In genomic region chr15:35195649-35196048, GRCh38 we compare ENCODE assay signal across 22 cellular contexts.
"Had no signal": no experiment of that assay in that cellular context is flagged by ENCODE, and none has a peak within 500 bp of the region (broad histone marks: within the 10 kb centered on the region; RNA-seq: fewer than 3 reads in every experiment).

No MANE protein-coding gene starts in this region.

- H3K4me3 Mint-ChIP-seq: naive thymus-derived CD8-positive, alpha-beta T cell; stimulated activated effector memory CD8-positive, alpha-beta T cell treated with anti-CD3 and anti-CD28 coated beads, Interleukin-12 subunit alpha, Interleukin-12 subunit beta, amount 100 ng/mL, for 72 hours; type B pancreatic cell had no signal

- H3K27me3 ChIP-seq: colonic mucosa, foreskin keratinocyte, hepatocyte, pancreas, right lobe of liver, suprapubic skin, thyroid gland had no signal

- H3K36me3 ChIP-seq: colonic mucosa, pancreas, right lobe of liver, suprapubic skin, thyroid gland had no signal

- H3K27me3 Mint-ChIP-seq: progenitor cell of endocrine pancreas, type B pancreatic cell had no signal

- H3K4me3 ChIP-seq: colonic mucosa, hepatocyte, mucosa of descending colon, pancreas, right lobe of liver, suprapubic skin, thyroid gland had no signal

- H2AFZ ChIP-seq: hepatocyte had no signal

- H3K4me2 ChIP-seq: hepatocyte had no signal

- H3K4me1 Mint-ChIP-seq: naive thymus-derived CD8-positive, alpha-beta T cell; stimulated activated effector memory CD8-positive, alpha-beta T cell treated with anti-CD3 and anti-CD28 coated beads, Interleukin-12 subunit alpha, Interleukin-12 subunit beta, amount 100 ng/mL, for 72 hours had no signal

- H3K36me3 Mint-ChIP-seq: stimulated activated effector memory CD8-positive, alpha-beta T cell treated with anti-CD3 and anti-CD28 coated beads, Interleukin-12 subunit alpha, Interleukin-12 subunit beta, amount 100 ng/mL, for 72 hours had no signal

- H3K27ac Mint-ChIP-seq: naive thymus-derived CD8-positive, alpha-beta T cell; progenitor cell of endocrine pancreas; stimulated activated effector memory CD8-positive, alpha-beta T cell treated with anti-CD3 and anti-CD28 coated beads, Interleukin-12 subunit alpha, Interleukin-12 subunit beta, amount 100 ng/mL, for 72 hours; type B pancreatic cell had no signal

- H3K4me1 ChIP-seq: colonic mucosa, foreskin keratinocyte, pancreas, right lobe of liver, suprapubic skin, thyroid gland had no signal

- DNase-seq: colonic mucosa; dermis blood vessel endothelial cell; erythroblast; foreskin keratinocyte; islet precursor cell; mammary epithelial cell; mucosa of descending colon; naive thymus-derived CD8-positive, alpha-beta T cell; occipital lobe; pancreas; retina; right lobe of liver; stimulated activated CD4-positive, alpha-beta T cell treated with anti-CD3 and anti-CD28 coated beads, Interleukin-4, amount 100 ng/mL, for 1 hour; stimulated activated CD8-positive, alpha-beta memory T cell treated with anti-CD3 and anti-CD28 coated beads, Interleukin-4, amount 100 ng/mL, for 48 hours; stimulated activated naive CD8-positive, alpha-beta T cell treated with anti-CD3 and anti-CD28 coated beads, Interleukin-15, Interleukin-2, amounts not matched to agents 100 U/mL and 50 U/mL, for 24 hours; thyroid gland had no signal

- ATAC-seq: foreskin keratinocyte; left lobe of liver; mucosa of descending colon; naive thymus-derived CD8-positive, alpha-beta T cell; pancreas; right lobe of liver; stimulated activated effector memory CD8-positive, alpha-beta T cell treated with anti-CD3 and anti-CD28 coated beads, Interleukin-12 subunit alpha, Interleukin-12 subunit beta, amount 100 ng/mL, for 72 hours; stimulated activated naive CD8-positive, alpha-beta T cell treated with anti-CD3 and anti-CD28 coated beads, Interleukin-15, Interleukin-2, amounts not matched to agents 100 U/mL and 50 U/mL, for 24 hours had no signal

- H3K27ac ChIP-seq: colonic mucosa, foreskin keratinocyte, hepatocyte, pancreas, right lobe of liver, suprapubic skin, thyroid gland had no signal

- H3K79me2 ChIP-seq: hepatocyte had no signal

- H3K9me3 ChIP-seq: pancreas, right lobe of liver, thyroid gland had no signal
